In genomic region chr18:28411806-28412205, GRCh38 we compare ENCODE assay signal across 17 cellular contexts.
DNase-seq lines count a peak whose midpoint lies in the region; ATAC-seq and TF ChIP-seq lines count a peak whose summit lies in the region.
"Had no signal": no experiment of that assay in that cellular context is flagged by ENCODE, and none has a peak within 500 bp of the region (broad histone marks: within the 10 kb centered on the region; RNA-seq: fewer than 3 reads in every experiment).

No MANE protein-coding gene starts in this region.

- H3K27ac ChIP-seq in neuronal stem cell (replicated peaks; ENCODE audit: low read length) = peak overlapping the region; percentile 16
- H3K27ac ChIP-seq: colonic mucosa, uterus had no signal

- H3K9ac ChIP-seq in neuronal stem cell (ENCODE audit: low read depth, low read length, poor library complexity) = no peak overlapping the region

- no peak for ATAC-seq in activated CD8-positive, alpha-beta T cell treated with anti-CD3 and anti-CD28 coated beads for 36 hours

- H3K23ac ChIP-seq in neuronal stem cell (ENCODE audit: low read depth, low read length, poor library complexity) = no peak overlapping the region

- no peak overlapping the region for H2BK12ac ChIP-seq in neuronal stem cell (ENCODE audit: low read length)

- DNase-seq in Ammon's horn (ENCODE audit: low spot score) = peak; percentile 8
- peak; percentile 16 for DNase-seq in NCI-H2171 (lab: John Stamatoyannopoulos, UW)
- peak; percentile 75 for DNase-seq in fibroblast of peridontal ligament (ENCODE audit: extremely low read depth)
- DNase-seq in neuronal stem cell (ENCODE audit: low spot score) = no peak
- DNase-seq in T-helper 2 cell = no peak
- DNase-seq in SKM-1 treated with dmso at 0.1 percent for 144 hours (lab: John Stamatoyannopoulos, UW; ENCODE audit: unreplicated experiment) = no peak
- DNase-seq in activated CD8-positive, alpha-beta T cell treated with anti-CD3 and anti-CD28 coated beads for 36 hours = no peak
- no peak for DNase-seq in mesothelial cell of epicardium (ENCODE audit: low spot score in 2 of 2, unreplicated experiment in 2 of 2)
- DNase-seq: colonic mucosa, H9, Karpas-422, NCI-H1694 treated with DMSO at 0.1 percent for 48 hours, NCI-H82, uterus had no signal

- H3K4ac ChIP-seq in neuronal stem cell (ENCODE audit: low read length) = no peak overlapping the region

- H3K4me1 ChIP-seq in neuronal stem cell (ENCODE audit: control insufficient read depth in 2 of 2, insufficient read depth in 1 of 2, low read depth in 1 of 2, low read length in 2 of 2) = no peaks in the 10 kb centered on the region
- H3K4me1 ChIP-seq: colonic mucosa, uterus had no signal

- no peaks in the 10 kb centered on the region for H3K4me1 Mint-ChIP-seq in activated CD8-positive, alpha-beta T cell treated with anti-CD3 and anti-CD28 coated beads for 36 hours (ENCODE audit: low read depth)
- no peaks in the 10 kb centered on the region for H3K4me1 Mint-ChIP-seq in mesothelial cell of epicardium
- H3K4me1 Mint-ChIP-seq: H9, memory B cell had no signal

- CTCF ChIA-PET in activated CD8-positive, alpha-beta T cell treated with anti-CD3 and anti-CD28 coated beads for 36 hours (lab: Charles Lee) = no interaction called here

- H3K18ac ChIP-seq in neuronal stem cell (ENCODE audit: low read length) = no peak overlapping the region

- no CpG with 5 or more reads among the region's 2 CpGs for WGBS in neuronal stem cell (ENCODE audit: extremely low coverage in 2 of 2, insufficient read length in 2 of 2, insufficient replicate concordance in 1 of 2), 2 donors

- no peak overlapping the region for H2AK5ac ChIP-seq in neuronal stem cell (ENCODE audit: low read depth, low read length)

- H3K9me3 Mint-ChIP-seq in activated CD8-positive, alpha-beta T cell treated with anti-CD3 and anti-CD28 coated beads for 36 hours = peaks cover 8% of the 10 kb centered on the region
- no peaks in the 10 kb centered on the region for H3K9me3 Mint-ChIP-seq in mesothelial cell of epicardium
- H3K9me3 Mint-ChIP-seq: H9 had no signal

- peaks cover 0 to 2% (median 0%) of the 10 kb centered on the region in 3 experiments for H3K27me3 ChIP-seq in neuronal stem cell (ENCODE audit: control insufficient read depth in 3 of 3, insufficient read depth in 3 of 3, low read depth in 1 of 3, low read length in 3 of 3)
- H3K27me3 ChIP-seq: colonic mucosa, uterus had no signal

- no peak overlapping the region for H3K4me2 ChIP-seq in neuronal stem cell (ENCODE audit: insufficient read depth, low read length, poor library complexity, severe bottlenecking)

- H3K27ac Mint-ChIP-seq in activated CD8-positive, alpha-beta T cell treated with anti-CD3 and anti-CD28 coated beads for 36 hours = no peak overlapping the region
- H3K27ac Mint-ChIP-seq in mesothelial cell of epicardium = no peak overlapping the region
- H3K27ac Mint-ChIP-seq: activated naive CD8-positive, alpha-beta T cell; H9; memory B cell; stimulated activated naive CD8-positive, alpha-beta T cell treated with anti-CD3 and anti-CD28 coated beads, Interleukin-15, Interleukin-2, amounts not matched to agents 100 ng/mL and 50 ng/mL, for 24 hours had no signal

- H3K36me3 Mint-ChIP-seq in activated CD8-positive, alpha-beta T cell treated with anti-CD3 and anti-CD28 coated beads for 36 hours (ENCODE audit: low read depth) = no peaks in the 10 kb centered on the region
- no peaks in the 10 kb centered on the region for H3K36me3 Mint-ChIP-seq in mesothelial cell of epicardium
- H3K36me3 Mint-ChIP-seq: activated naive CD8-positive, alpha-beta T cell; memory B cell had no signal

- no peaks in the 10 kb centered on the region for H3K36me3 ChIP-seq in neuronal stem cell (replicated peaks in 1 of 2; ENCODE audit: control insufficient read depth in 2 of 2, insufficient read depth in 2 of 2, low read length in 2 of 2)
- H3K36me3 ChIP-seq: colonic mucosa, uterus had no signal

- H4K91ac ChIP-seq in neuronal stem cell (ENCODE audit: low read depth, low read length, poor library complexity) = no peak overlapping the region

- H2BK5ac ChIP-seq in neuronal stem cell (ENCODE audit: low read length) = no peak overlapping the region

- no peaks in the 10 kb centered on the region for H3K9me3 ChIP-seq in neuronal stem cell (replicated peaks in 1 of 2; ENCODE audit: control insufficient read depth in 2 of 2, insufficient read depth in 1 of 2, low read depth in 1 of 2, low read length in 2 of 2)
- H3K9me3 ChIP-seq: colonic mucosa, uterus had no signal

- H2AFZ ChIP-seq in neuronal stem cell (ENCODE audit: low read length) = no peak overlapping the region

- no peak overlapping the region for H2BK120ac ChIP-seq in neuronal stem cell (ENCODE audit: low read depth, low read length)

- H2BK15ac ChIP-seq in neuronal stem cell (ENCODE audit: low read length) = no peak overlapping the region

- no peaks in the 10 kb centered on the region for H3K79me1 ChIP-seq in neuronal stem cell (ENCODE audit: low read depth, low read length)

- TF ChIP-seq CTCF in activated CD8-positive, alpha-beta T cell treated with anti-CD3 and anti-CD28 coated beads for 36 hours (IDR thresholded peaks at IDR 0.05) = no peak
- TF ChIP-seq CTCF in mesothelial cell of epicardium (IDR thresholded peaks at IDR 0.05; ENCODE audit: unreplicated experiment) = no peak

- H4K8ac ChIP-seq in neuronal stem cell (ENCODE audit: low read depth, low read length) = no peak overlapping the region

- H3K4me3 ChIP-seq in neuronal stem cell (ENCODE audit: low read length in 2 of 2) = no peak overlapping the region
- H3K4me3 ChIP-seq: colonic mucosa, uterus had no signal

- H3K14ac ChIP-seq in neuronal stem cell (ENCODE audit: low read length) = no peak overlapping the region

- H3K4me3 Mint-ChIP-seq in activated CD8-positive, alpha-beta T cell treated with anti-CD3 and anti-CD28 coated beads for 36 hours = no peak overlapping the region
- H3K4me3 Mint-ChIP-seq in mesothelial cell of epicardium = no peak overlapping the region
- H3K4me3 Mint-ChIP-seq: activated naive CD8-positive, alpha-beta T cell; H9; memory B cell; stimulated activated naive CD8-positive, alpha-beta T cell treated with anti-CD3 and anti-CD28 coated beads, Interleukin-15, Interleukin-2, amounts not matched to agents 100 ng/mL and 50 ng/mL, for 24 hours had no signal

- POLR2A ChIA-PET in activated CD8-positive, alpha-beta T cell treated with anti-CD3 and anti-CD28 coated beads for 36 hours (lab: Charles Lee) = no interaction called here

- intact Hi-C loops in activated CD8-positive, alpha-beta T cell treated with anti-CD3 and anti-CD28 coated beads for 36 hours (cut with micrococcal nuclease) = no loop called here

- H3K27me3 Mint-ChIP-seq in activated CD8-positive, alpha-beta T cell treated with anti-CD3 and anti-CD28 coated beads for 36 hours = no peaks in the 10 kb centered on the region
- H3K27me3 Mint-ChIP-seq in mesothelial cell of epicardium (ENCODE audit: low read depth) = no peaks in the 10 kb centered on the region
- H3K27me3 Mint-ChIP-seq: activated naive CD8-positive, alpha-beta T cell; memory B cell; stimulated activated naive CD8-positive, alpha-beta T cell treated with anti-CD3 and anti-CD28 coated beads, Interleukin-15, Interleukin-2, amounts not matched to agents 100 ng/mL and 50 ng/mL, for 24 hours had no signal

Comparison
In these comparisons a context has a peak if more than half of its experiments do, and no peak if none do; other contexts are left out.
1. DNase-seq: peak in Ammon's horn (single experiment), NCI-H2171 (single experiment) and fibroblast of peridontal ligament (single experiment); none in neuronal stem cell (single experiment), T-helper 2 cell (0 of 5), SKM-1 treated with dmso at 0.1 percent for 144 hours (single experiment), activated CD8-positive, alpha-beta T cell treated with anti-CD3 and anti-CD28 coated beads for 36 hours (single experiment) and mesothelial cell of epicardium (0 of 2).